In genomic region chr6:166493427-166494100, GRCh38 we compare ENCODE assay signal across 11 cellular contexts.
DNase-seq lines count a peak whose midpoint lies in the region; ATAC-seq and TF ChIP-seq lines count a peak whose summit lies in the region.
"Had no signal": no experiment of that assay in that cellular context is flagged by ENCODE, and none has a peak within 500 bp of the region (broad histone marks: within the 10 kb centered on the region; RNA-seq: fewer than 3 reads in every experiment).

No MANE protein-coding gene starts in this region.

- H3K27ac ChIP-seq in GM23338 (ENCODE audit: low read depth): no peak overlapping the region
- no peak overlapping the region for H3K27ac ChIP-seq in PC-9
- H3K27ac ChIP-seq: GM23248 had no signal

- POLR2A ChIA-PET in PC-9 (lab: Charles Lee; ENCODE audit: unreplicated experiment): no interaction called here

- ATAC-seq in GM23338 (no peak), T-helper 17 cell (no peak), GM18868 (IDR thresholded peaks at IDR 0.05; ENCODE audit: unreplicated experiment) (no peak)
- no peak for ATAC-seq in stimulated activated naive B cell treated with anti-CD40 and anti-IgM and Interleukin-4, amounts not matched to agents 10 μg/mL and 1 μg/mL and 100 μg/mL, for 72 hours (replicated peaks)

- H3K36me3 ChIP-seq in GM23338 (ENCODE audit: insufficient read depth) (no peaks in the 10 kb centered on the region), PC-9 (ENCODE audit: low read depth) (no peaks in the 10 kb centered on the region)

- H2AFZ ChIP-seq in GM23338 (no peak overlapping the region), PC-9 (no peak overlapping the region)
- H2AFZ ChIP-seq: GM23248 had no signal

- H3F3A ChIP-seq in GM23338 (replicated peaks; ENCODE audit: low read depth) (no peaks in the 10 kb centered on the region), PC-9 (ENCODE audit: insufficient read depth, low read depth) (no peaks in the 10 kb centered on the region)

- peaks cover 8% of the 10 kb centered on the region for H3K27me3 Mint-ChIP-seq in GM23338 (ENCODE audit: insufficient read depth, low read depth, poor library complexity)
- no peaks in the 10 kb centered on the region for H3K27me3 Mint-ChIP-seq in T-helper 17 cell
- peaks cover 5% of the 10 kb centered on the region for H3K27me3 Mint-ChIP-seq in neural crest cell (ENCODE audit: low read depth)
- no peaks in the 10 kb centered on the region for H3K27me3 Mint-ChIP-seq in stimulated activated naive B cell treated with anti-CD40 and anti-IgM and Interleukin-4, amounts not matched to agents 10 μg/mL and 1 μg/mL and 100 μg/mL, for 72 hours
- H3K27me3 Mint-ChIP-seq: CD4-positive, CD25-positive, alpha-beta regulatory T cell had no signal

- H3K4me3 ChIP-seq in GM23338 (no peak overlapping the region), PC-9 (no peak overlapping the region)
- H3K4me3 ChIP-seq: GM23248 had no signal

- H3K27ac Mint-ChIP-seq in GM23338 (peak overlapping the region; percentile 73; the same call in 1 of the 2 replicates), T-helper 17 cell (peak overlapping the region; percentile 4), neural crest cell (ENCODE audit: unreplicated experiment) (peak overlapping the region; percentile 62)
- H3K27ac Mint-ChIP-seq in stimulated activated naive B cell treated with anti-CD40 and anti-IgM and Interleukin-4, amounts not matched to agents 10 μg/mL and 1 μg/mL and 100 μg/mL, for 72 hours: peak overlapping the region; percentile 31

- H3K4me1 Mint-ChIP-seq in GM23338 (peaks cover 16% of the 10 kb centered on the region), T-helper 17 cell (peaks cover 4% of the 10 kb centered on the region), neural crest cell (peaks cover 59% of the 10 kb centered on the region)
- H3K4me1 Mint-ChIP-seq in stimulated activated naive B cell treated with anti-CD40 and anti-IgM and Interleukin-4, amounts not matched to agents 10 μg/mL and 1 μg/mL and 100 μg/mL, for 72 hours: peaks cover 2 to 4% of the 10 kb centered on the region in 2 donors

- H3K9me3 ChIP-seq in T-helper 17 cell (ENCODE audit: control insufficient read depth, low read length, poor library complexity, severe bottlenecking): no peaks in the 10 kb centered on the region
- no peaks in the 10 kb centered on the region for H3K9me3 ChIP-seq in PC-9 (ENCODE audit: insufficient read depth, low read depth)

- DNase-seq in GM23338 (ENCODE audit: low spot score) (no peak), T-helper 17 cell (no peak), neural crest cell (ENCODE audit: low read depth, low spot score) (no peak), SIG-M5 (lab: John Stamatoyannopoulos, UW) (no peak), PC-9 (no peak)
- no peak for DNase-seq in stimulated activated naive B cell treated with anti-CD40 and anti-IgM and Interleukin-4, amounts not matched to agents 10 μg/mL and 1 μg/mL and 100 μg/mL, for 72 hours
- DNase-seq: CD4-positive, CD25-positive, alpha-beta regulatory T cell; DMS 273 treated with DMSO at 0.1 percent for 48 hours; GM23248; H7 had no signal

- H3K27me3 ChIP-seq in GM23338 (ENCODE audit: insufficient read depth) (no peaks in the 10 kb centered on the region), PC-9 (ENCODE audit: insufficient read depth, low read depth) (no peaks in the 10 kb centered on the region)

- no peaks in the 10 kb centered on the region for H3K79me2 ChIP-seq in GM23338 (replicated peaks; ENCODE audit: insufficient read depth)
- no peaks in the 10 kb centered on the region for H3K79me2 ChIP-seq in PC-9 (ENCODE audit: low read depth)

- H3K4me2 ChIP-seq in GM23338 (no peak overlapping the region), PC-9 (no peak overlapping the region)

- H3K4me3 Mint-ChIP-seq in GM23338: no peak overlapping the region
- no peak overlapping the region for H3K4me3 Mint-ChIP-seq in T-helper 17 cell
- H3K4me3 Mint-ChIP-seq in neural crest cell: peak overlapping the region; percentile 27
- no peak overlapping the region for H3K4me3 Mint-ChIP-seq in stimulated activated naive B cell treated with anti-CD40 and anti-IgM and Interleukin-4, amounts not matched to agents 10 μg/mL and 1 μg/mL and 100 μg/mL, for 72 hours
- H3K4me3 Mint-ChIP-seq: CD4-positive, CD25-positive, alpha-beta regulatory T cell had no signal

- no TSS peak for BruUV-seq in PC-9 (replicated peaks; lab: Mats Ljungman, UMichigan)

- CTCF ChIA-PET in PC-9 (lab: Charles Lee): no interaction called here

- no peaks in the 10 kb centered on the region for H4K20me1 ChIP-seq in GM23338 (replicated peaks; ENCODE audit: insufficient read depth)
- H4K20me1 ChIP-seq in PC-9 (ENCODE audit: insufficient read depth): no peaks in the 10 kb centered on the region

- H3K9me2 ChIP-seq in GM23338 (ENCODE audit: insufficient read depth) (no peaks in the 10 kb centered on the region), PC-9 (ENCODE audit: insufficient read depth) (no peaks in the 10 kb centered on the region)

- no peaks in the 10 kb centered on the region for H3K9me3 Mint-ChIP-seq in GM23338
- no peaks in the 10 kb centered on the region for H3K9me3 Mint-ChIP-seq in neural crest cell
- no peaks in the 10 kb centered on the region for H3K9me3 Mint-ChIP-seq in stimulated activated naive B cell treated with anti-CD40 and anti-IgM and Interleukin-4, amounts not matched to agents 10 μg/mL and 1 μg/mL and 100 μg/mL, for 72 hours
- H3K9me3 Mint-ChIP-seq: CD4-positive, CD25-positive, alpha-beta regulatory T cell had no signal

- H3K4me1 ChIP-seq in GM23338 (ENCODE audit: insufficient read depth) (peaks cover 11% of the 10 kb centered on the region), PC-9 (replicated peaks; ENCODE audit: insufficient read depth) (no peaks in the 10 kb centered on the region)

- intact Hi-C loops in PC-9 (cut with micrococcal nuclease; ENCODE audit: unreplicated experiment): no loop called here

- H3K36me3 Mint-ChIP-seq in GM23338 (ENCODE audit: low read depth): peaks cover 18% of the 10 kb centered on the region
- no peaks in the 10 kb centered on the region for H3K36me3 Mint-ChIP-seq in T-helper 17 cell (ENCODE audit: low read depth)
- peaks cover 13% of the 10 kb centered on the region for H3K36me3 Mint-ChIP-seq in neural crest cell (ENCODE audit: low read depth)
- H3K36me3 Mint-ChIP-seq in stimulated activated naive B cell treated with anti-CD40 and anti-IgM and Interleukin-4, amounts not matched to agents 10 μg/mL and 1 μg/mL and 100 μg/mL, for 72 hours: peaks cover 30 to 54% of the 10 kb centered on the region in 2 donors

- TF ChIP-seq CTCF in GM23338 (conservative IDR thresholded peaks at IDR 0.05; ENCODE audit: low read depth in 2 of 2) (no peak), neural crest cell (conservative IDR thresholded peaks at IDR 0.05) (no peak), PC-9 (conservative IDR thresholded peaks at IDR 0.05) (no peak)

TF ChIP-seq in GM23338, 12 proteins besides CTCF, POLR2A, EP300 and RAD21 (continues in another document):
- TF ChIP-seq JUNB (IDR thresholded peaks at IDR 0.05; ENCODE audit: unreplicated experiment): no peak

Comparison
In these comparisons a context has a peak if more than half of its experiments do, and no peak if none do; other contexts are left out.
1. H3K27ac Mint-ChIP-seq: peak in every context shown above with its lines; median percentile 73 in GM23338; 62 in neural crest cell; 31 in stimulated activated naive B cell treated with anti-CD40 and anti-IgM and Interleukin-4, amounts not matched to agents 10 μg/mL and 1 μg/mL and 100 μg/mL, for 72 hours; 4 in T-helper 17 cell.